18 cellular contexts compared by ENCODE assay signal in the genomic region with DNA sequence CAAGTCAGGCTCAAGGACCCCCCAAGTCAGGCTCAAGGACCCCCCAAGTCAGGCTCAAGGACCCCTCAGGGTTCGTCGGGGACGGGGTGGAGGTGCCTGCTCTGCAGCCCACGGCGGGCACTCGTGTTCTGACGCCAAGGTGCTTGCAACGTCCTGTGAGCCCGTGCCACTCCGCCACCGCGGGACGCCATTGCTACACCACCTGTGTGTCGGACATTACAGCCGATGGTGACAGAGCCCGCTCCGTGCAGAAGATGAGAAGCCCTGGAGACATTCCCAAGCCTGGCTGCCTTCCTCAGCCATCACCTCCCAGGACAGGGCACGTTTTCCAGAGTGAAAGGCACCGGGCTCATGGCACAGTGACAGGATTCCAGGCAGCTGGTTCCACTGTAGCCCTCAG.
DNase-seq lines count a peak whose midpoint lies in the region; ATAC-seq and TF ChIP-seq lines count a peak whose summit lies in the region.
"Had no signal": no experiment of that assay in that cellular context is flagged by ENCODE, and none has a peak within 500 bp of the region (broad histone marks: within the 10 kb centered on the region; RNA-seq: fewer than 3 reads in every experiment).

No MANE protein-coding gene starts in this region.

- H3K9ac ChIP-seq in BLaER1: no peak overlapping the region
- H3K9ac ChIP-seq: GM23248 had no signal

- peak in 2 of 3 donors; percentile 19 to 46 for DNase-seq in mucosa of descending colon
- DNase-seq in posterior vena cava (ENCODE audit: low spot score): peak; percentile 58
- DNase-seq in aorta: peak; percentile 44 to 56
- DNase-seq in stimulated activated CD4-positive, alpha-beta T cell treated with anti-CD3 and anti-CD28 coated beads, Interleukin-2, amount 100 ng/mL, for 48 hours: no peak
- DNase-seq: AML-193; Calu3; CD8-positive, alpha-beta T cell; DMS79 treated with DMSO at 0.1 percent for 48 hours; GF-D8; GM23248; HCEC 1CT; IMR-90 had no signal

- H3K9me3 ChIP-seq in BLaER1 (peaks cover 25% of the 10 kb centered on the region), mucosa of descending colon (peaks cover 4% of the 10 kb centered on the region), aorta (ENCODE audit: control insufficient read depth, low read length) (peaks cover 2% of the 10 kb centered on the region)
- H3K9me3 ChIP-seq: A549 had no signal

- no peaks in the 10 kb centered on the region for H3K27me3 ChIP-seq in BLaER1
- H3K27me3 ChIP-seq in aorta (ENCODE audit: control insufficient read depth in 1 of 2, insufficient read depth in 2 of 2, low read length in 1 of 2): no peaks in the 10 kb centered on the region

- H3K4me1 ChIP-seq in BLaER1 (peaks cover 17% of the 10 kb centered on the region), mucosa of descending colon (ENCODE audit: low read depth) (peaks cover 9% of the 10 kb centered on the region), aorta (ENCODE audit: control insufficient read depth in 1 of 2, insufficient read depth in 2 of 2, low read length in 2 of 2) (no peaks in the 10 kb centered on the region)
- H3K4me1 ChIP-seq: A549 had no signal

- H4K20me1 ChIP-seq in BLaER1: peaks cover 13% of the 10 kb centered on the region

- peak overlapping the region; percentile 88 for H3K4me2 ChIP-seq in BLaER1
- H3K4me2 ChIP-seq: A549 had no signal

- H3K36me3 ChIP-seq in BLaER1: no peaks in the 10 kb centered on the region
- H3K36me3 ChIP-seq in mucosa of descending colon (ENCODE audit: low read depth): no peaks in the 10 kb centered on the region
- H3K36me3 ChIP-seq in aorta (ENCODE audit: control insufficient read depth in 1 of 2, insufficient read depth in 2 of 2, low read length in 1 of 2): no peaks in the 10 kb centered on the region

- no peak for ATAC-seq in mucosa of descending colon
- no peak for ATAC-seq in aorta (ENCODE audit: low FRiP score)
- ATAC-seq in GM21390 (IDR thresholded peaks at IDR 0.05; ENCODE audit: unreplicated experiment): no peak
- ATAC-seq in HG03442 (IDR thresholded peaks at IDR 0.05; ENCODE audit: unreplicated experiment): no peak
- ATAC-seq: CD8-positive, alpha-beta T cell; K562 had no signal

- 96% methylated on average over 19 of the region's 19 CpGs for WGBS in aorta, 2 donors

- intact Hi-C loops in mucosa of descending colon (cut with DNase I, micrococcal nuclease): no loop called here
- intact Hi-C loops in posterior vena cava (cut with DNase I): loop anchor here in 1 of 2 donors (1.0 kb wide), 1 partner anchor 16 kb away; no protein-coding TSS in a partner anchor
- intact Hi-C loops in aorta (cut with DNase I): no loop called here

- H3K4me3 ChIP-seq in BLaER1 (no peak overlapping the region), mucosa of descending colon (no peak overlapping the region), aorta (ENCODE audit: low read length in 2 of 2) (no peak overlapping the region)
- H3K4me3 ChIP-seq: A549, GM23248, K562 had no signal

- H3K27ac ChIP-seq in BLaER1 (no peak overlapping the region), aorta (ENCODE audit: low read depth in 1 of 2, low read length in 2 of 2) (no peak overlapping the region)
- H3K27ac ChIP-seq: 22Rv1, A549, GM23248 had no signal

- TF ChIP-seq CTCF in mucosa of descending colon (IDR thresholded peaks at IDR 0.05): no peak

Comparison
In these comparisons a context has a peak if more than half of its experiments do, and no peak if none do; other contexts are left out.
1. DNase-seq: peak in mucosa of descending colon (2 of 3), posterior vena cava (single experiment) and aorta (2 of 2); none in stimulated activated CD4-positive, alpha-beta T cell treated with anti-CD3 and anti-CD28 coated beads, Interleukin-2, amount 100 ng/mL, for 48 hours (0 of 2).